26 cellular contexts compared by ENCODE assay signal in genomic region chr7:1452205-1452604, GRCh38. TPM values are rescaled to one million over a fixed set of nuclear protein-coding genes. Genes with fewer than 3 reads are reported as not detected.
DNase-seq lines count a peak whose midpoint lies in the region; ATAC-seq, FAIRE-seq and TF ChIP-seq lines count a peak whose summit lies in the region.
"Had no signal": no experiment of that assay in that cellular context is flagged by ENCODE, and none has a peak within 500 bp of the region (broad histone marks: within the 10 kb centered on the region; RNA-seq: fewer than 3 reads in every experiment).

No MANE protein-coding gene starts in this region.

- WGBS in HepG2 (ENCODE audit: low lambda C conversion rate), result 90% methylated on average over 7 of the region's 19 CpGs

- no peak for TF ChIP-seq POLR2A in HepG2 (IDR thresholded peaks at IDR 0.05; ENCODE audit: insufficient read depth in 1 of 2, low read depth in 2 of 2, low read length in 2 of 2)

- peaks cover 40% of the 10 kb centered on the region for H3K4me1 Mint-ChIP-seq in chondrocyte (ENCODE audit: low read depth)
- H3K4me1 Mint-ChIP-seq: activated CD4-positive, alpha-beta T cell treated with anti-CD3 and anti-CD28 coated beads, Interleukin-2, amount 10 ng/mL, durations not matched to agents 7 days and 5 days; activated naive CD8-positive, alpha-beta T cell treated with anti-CD3 and anti-CD28 coated beads for 36 hours; activated T-helper 17 cell treated with anti-CD3 and anti-CD28 coated beads, Interleukin-2, amount 50 U/mL, for 72 hours had no signal

- no peak for TF ChIP-seq RAD21 in HepG2 (CRISPR knock-in tag; IDR thresholded peaks at IDR 0.05)

- in situ Hi-C loops in HepG2 (cut with HindIII; ENCODE audit: extremely low pct_ligation_motif_present, low pct_unique_long_range_greater_than_20kb), result no loop called here

- peak; percentile 66 for DNase-seq in ELF-1 (ENCODE audit: low read depth, low spot score)
- DNase-seq in chondrocyte (ENCODE audit: low spot score), result no peak
- DNase-seq in HepG2 (ENCODE audit: low spot score), result no peak
- DNase-seq in retina, result peak; percentile 50
- no peak for DNase-seq in iPS-NIHi7 (ENCODE audit: extremely low spot score)
- no peak for DNase-seq in OCI-LY7 (ENCODE audit: low spot score)
- DNase-seq in NCI-H748 treated with DMSO at 0.1 percent for 48 hours (lab: John Stamatoyannopoulos, UW), result no peak
- DNase-seq: activated CD4-positive, alpha-beta T cell treated with anti-CD3 and anti-CD28 coated beads, Interleukin-2, amount 10 ng/mL, durations not matched to agents 7 days and 5 days; activated naive CD8-positive, alpha-beta T cell treated with anti-CD3 and anti-CD28 coated beads for 36 hours; Caco-2; GM23248; KBM-7; left ventricle myocardium superior; NCI-H1436 treated with DMSO at 0.1 percent for 48 hours; NCI-H510A treated with DMSO at 0.1 percent for 48 hours; SK-N-SH; stimulated activated CD4-positive, alpha-beta T cell treated with anti-CD3 and anti-CD28 coated beads, Interleukin-12 subunit alpha, Interleukin-12 subunit beta, amount 100 ng/mL, for 4 hours had no signal

- no peak for FAIRE-seq in HepG2 (lab: Jason Lieb, UNC)
- FAIRE-seq: colon, GM19239 had no signal

- peak overlapping the region; percentile 39; the same call in 1 of the 2 replicates for H3K9ac ChIP-seq in HepG2 (ENCODE audit: insufficient read depth, low read depth, low read length)
- H3K9ac ChIP-seq: GM23248, SK-N-SH had no signal

- H3K79me2 ChIP-seq in HepG2 (ENCODE audit: insufficient read depth, low read length) (peaks cover 15% of the 10 kb centered on the region), OCI-LY7 (ENCODE audit: insufficient read depth, low read depth, low read length) (no peaks in the 10 kb centered on the region)

- H4K20me1 ChIP-seq in HepG2 (ENCODE audit: insufficient read depth, low read length) (no peaks in the 10 kb centered on the region), OCI-LY7 (ENCODE audit: insufficient read depth, low read length) (no peaks in the 10 kb centered on the region)

- TF ChIP-seq CTCF in chondrocyte (IDR thresholded peaks at IDR 0.05), result no peak
- TF ChIP-seq CTCF in HepG2 (CRISPR knock-in tag; IDR thresholded peaks at IDR 0.05), result no peak
- no peak for TF ChIP-seq CTCF in OCI-LY7 (conservative IDR thresholded peaks at IDR 0.05; ENCODE audit: low read length)

- no peaks in the 10 kb centered on the region; a peak in 1 of 5 replicates for H3K27me3 ChIP-seq in HepG2 (ENCODE audit: control insufficient read depth in 1 of 2, insufficient read depth in 2 of 2, low read length in 2 of 2)
- H3K27me3 ChIP-seq: upper lobe of left lung had no signal

- H3K9me3 ChIP-seq in HepG2 (ENCODE audit: low read length) (no peaks in the 10 kb centered on the region), OCI-LY7 (ENCODE audit: low read length) (no peaks in the 10 kb centered on the region)
- H3K9me3 ChIP-seq: BLaER1 treated with 17β-estradiol and CSF1 and Interleukin-3, amounts not matched to agents 10 nM and 100 nM; Caco-2; SK-N-SH; upper lobe of left lung had no signal

- H3K4me2 ChIP-seq in HepG2 (ENCODE audit: low read depth, low read length) (peak overlapping the region; percentile 62), OCI-LY7 (ENCODE audit: low read length) (no peak overlapping the region)
- H3K4me2 ChIP-seq: SK-N-SH had no signal

- intact Hi-C loops in HepG2 (cut with micrococcal nuclease; ENCODE audit: unreplicated experiment), result no loop called here
- intact Hi-C loops in OCI-LY7 (cut with micrococcal nuclease; ENCODE audit: unreplicated experiment), result no loop called here

- peak overlapping the region in 1 of 3 experiments; percentile 28; a peak in 1 of 6 replicates for H3K4me3 ChIP-seq in HepG2 (replicated peaks in 1 of 3; ENCODE audit: insufficient read depth in 1 of 3, low read depth in 2 of 3, low read length in 3 of 3)
- no peak overlapping the region for H3K4me3 ChIP-seq in OCI-LY7 (ENCODE audit: low read depth, low read length, poor library complexity, severe bottlenecking)
- H3K4me3 ChIP-seq: BLaER1 treated with 17β-estradiol and CSF1 and Interleukin-3, amounts not matched to agents 10 nM and 100 nM; GM23248; upper lobe of left lung had no signal

- TF ChIP-seq EP300 in HepG2 (IDR thresholded peaks at IDR 0.05; ENCODE audit: low read depth in 2 of 2, low read length in 2 of 2) (no peak), HepG2 (CRISPR knock-in tag; IDR thresholded peaks at IDR 0.05; ENCODE audit: borderline replicate concordance) (no peak)

- H2AFZ ChIP-seq in HepG2 (ENCODE audit: low read length) (no peak overlapping the region), OCI-LY7 (ENCODE audit: low read length) (no peak overlapping the region)
- H2AFZ ChIP-seq: GM23248 had no signal

- H3K36me3 ChIP-seq in HepG2 (replicated peaks in 1 of 2; ENCODE audit: control insufficient read depth in 1 of 2, insufficient read depth in 2 of 2, low read length in 2 of 2), result no peaks in the 10 kb centered on the region; a peak in 1 of 5 replicates
- H3K36me3 ChIP-seq in OCI-LY7 (ENCODE audit: insufficient read depth, low read length), result no peaks in the 10 kb centered on the region
- H3K36me3 ChIP-seq: BLaER1 treated with 17β-estradiol and CSF1 and Interleukin-3, amounts not matched to agents 10 nM and 100 nM had no signal

- H3K4me3 Mint-ChIP-seq in chondrocyte (ENCODE audit: unreplicated experiment), result no peak overlapping the region
- H3K4me3 Mint-ChIP-seq: activated CD4-positive, alpha-beta T cell treated with anti-CD3 and anti-CD28 coated beads, Interleukin-2, amount 10 ng/mL, durations not matched to agents 7 days and 5 days; activated naive CD8-positive, alpha-beta T cell treated with anti-CD3 and anti-CD28 coated beads for 36 hours; activated T-helper 17 cell treated with anti-CD3 and anti-CD28 coated beads, Interleukin-2, amount 50 U/mL, for 72 hours; stimulated activated naive CD8-positive, alpha-beta T cell treated with anti-CD3 and anti-CD28 coated beads, Interleukin-15, Interleukin-2, amounts not matched to agents 100 ng/mL and 50 ng/mL, for 24 hours; T-helper 2 cell treated with Interferon-gamma antibody and Interleukin-4, amounts not matched to agents 5 μg/mL and 100 μg/mL, for 36 hours had no signal

- H3K27ac Mint-ChIP-seq in chondrocyte (ENCODE audit: unreplicated experiment), result peak overlapping the region; percentile 49
- H3K27ac Mint-ChIP-seq: activated CD4-positive, alpha-beta T cell treated with anti-CD3 and anti-CD28 coated beads, Interleukin-2, amount 10 ng/mL, durations not matched to agents 7 days and 5 days; activated naive CD8-positive, alpha-beta T cell treated with anti-CD3 and anti-CD28 coated beads for 36 hours; activated T-helper 17 cell treated with anti-CD3 and anti-CD28 coated beads, Interleukin-2, amount 50 U/mL, for 72 hours; stimulated activated naive CD8-positive, alpha-beta T cell treated with anti-CD3 and anti-CD28 coated beads, Interleukin-15, Interleukin-2, amounts not matched to agents 100 ng/mL and 50 ng/mL, for 24 hours; T-helper 2 cell treated with Interferon-gamma antibody and Interleukin-4, amounts not matched to agents 5 μg/mL and 100 μg/mL, for 36 hours had no signal

- H3K9me2 ChIP-seq in OCI-LY7 (ENCODE audit: insufficient read depth, low read length), result no peaks in the 10 kb centered on the region
- H3K9me2 ChIP-seq: SK-N-SH had no signal

- no peaks in the 10 kb centered on the region for H3K36me3 Mint-ChIP-seq in chondrocyte (ENCODE audit: low read depth)
- H3K36me3 Mint-ChIP-seq: activated naive CD8-positive, alpha-beta T cell treated with anti-CD3 and anti-CD28 coated beads for 36 hours had no signal

- ATAC-seq in HepG2 (no peak; the same call in 2 of the 3 replicates), GM18861 (IDR thresholded peaks at IDR 0.05; ENCODE audit: unreplicated experiment) (no peak)
- ATAC-seq: activated T-helper 17 cell treated with anti-CD3 and anti-CD28 coated beads, Interleukin-2, amount 50 U/mL, for 72 hours; left ventricle myocardium superior had no signal

- peaks cover 48% of the 10 kb centered on the region for H3K4me1 ChIP-seq in HepG2 (ENCODE audit: insufficient read depth, low read length)
- peaks cover 12% of the 10 kb centered on the region for H3K4me1 ChIP-seq in OCI-LY7 (ENCODE audit: insufficient read depth, low read length, poor library complexity, severe bottlenecking)

- no peaks in the 10 kb centered on the region for H3K27me3 Mint-ChIP-seq in chondrocyte (ENCODE audit: low read depth)
- H3K27me3 Mint-ChIP-seq: activated CD4-positive, alpha-beta T cell treated with anti-CD3 and anti-CD28 coated beads, Interleukin-2, amount 10 ng/mL, durations not matched to agents 7 days and 5 days; activated naive CD8-positive, alpha-beta T cell treated with anti-CD3 and anti-CD28 coated beads for 36 hours; activated T-helper 17 cell treated with anti-CD3 and anti-CD28 coated beads, Interleukin-2, amount 50 U/mL, for 72 hours; stimulated activated naive CD8-positive, alpha-beta T cell treated with anti-CD3 and anti-CD28 coated beads, Interleukin-15, Interleukin-2, amounts not matched to agents 100 ng/mL and 50 ng/mL, for 24 hours had no signal

- BruUV-seq in HepG2 (replicated peaks; lab: Mats Ljungman, UMichigan) (no TSS peak), OCI-LY7 (replicated peaks; lab: Mats Ljungman, UMichigan) (no TSS peak)

- CTCF ChIA-PET in HepG2 (lab: Yijun Ruan, JAX; ENCODE audit: low intra/inter-chr PET ratio, low total read pairs) (no interaction called here), OCI-LY7 (lab: Charles Lee; ENCODE audit: unreplicated experiment) (no interaction called here)

- POLR2A ChIA-PET in HepG2 (lab: Yijun Ruan, JAX), result interaction anchor here (1.8 kb wide), 1 partner anchor 9 kb away, joined by 9 read pairs; no protein-coding TSS in a partner anchor
- POLR2A ChIA-PET in OCI-LY7 (lab: Charles Lee), result no interaction called here

- H3K9me3 Mint-ChIP-seq in chondrocyte (ENCODE audit: low read depth), result no peaks in the 10 kb centered on the region
- H3K9me3 Mint-ChIP-seq: activated CD4-positive, alpha-beta T cell treated with anti-CD3 and anti-CD28 coated beads, Interleukin-2, amount 10 ng/mL, durations not matched to agents 7 days and 5 days; activated naive CD8-positive, alpha-beta T cell treated with anti-CD3 and anti-CD28 coated beads for 36 hours; activated T-helper 17 cell treated with anti-CD3 and anti-CD28 coated beads, Interleukin-2, amount 50 U/mL, for 72 hours; stimulated activated naive CD8-positive, alpha-beta T cell treated with anti-CD3 and anti-CD28 coated beads, Interleukin-15, Interleukin-2, amounts not matched to agents 100 ng/mL and 50 ng/mL, for 24 hours; T-helper 2 cell treated with Interferon-gamma antibody and Interleukin-4, amounts not matched to agents 5 μg/mL and 100 μg/mL, for 36 hours had no signal

- H3K27ac ChIP-seq in HepG2 (ENCODE audit: extremely low read length, insufficient read depth, low read length) (peak overlapping the region; percentile 52), OCI-LY7 (ENCODE audit: low read depth, low read length, poor library complexity, severe bottlenecking) (no peak overlapping the region)
- H3K27ac ChIP-seq: BLaER1 treated with 17β-estradiol and CSF1 and Interleukin-3, amounts not matched to agents 10 nM and 100 nM; GM23248; upper lobe of left lung; VCaP had no signal

RNA-seq across cellular contexts. Expression of gene MICALL2, which starts 7.1 kb away (rescaled TPM):
- total RNA-seq in chondrocyte (44.5 to 56.9 TPM (median 45.2 TPM) in 3 replicates), HepG2 (2016; rRNA removed; fragmentation: Illumina TruSeq; extraction: Trizol) (1.8 and 5.8 TPM in 2 replicates), OCI-LY7 (2022) (4.5 and 5.5 TPM in 2 replicates)
- total RNA-seq in HepG2 (2016; cell fraction: cytosol; rRNA removed; fragmentation: Illumina TruSeq; extraction: Trizol; ENCODE audit: low read depth), result 5.5 and 6.3 TPM in 2 replicates
- total RNA-seq in HepG2 (2016; cell fraction: insoluble cytoplasmic fraction; rRNA removed; fragmentation: Illumina TruSeq; extraction: Trizol), result 2.1 and 6.3 TPM in 2 replicates
- total RNA-seq in HepG2 (2016; cell fraction: membrane; rRNA removed; fragmentation: Illumina TruSeq; extraction: Trizol), result 2.9 and 3.0 TPM in 2 replicates
- 7.9 and 10.2 TPM in 2 replicates for total RNA-seq in HepG2 (2016; cell fraction: nucleus; rRNA removed; fragmentation: Illumina TruSeq; extraction: Trizol)
- polyA plus RNA-seq in HepG2 (2011; rRNA removed), result 12.4 and 15.0 TPM in 2 replicates
- 2.3 and 4.4 TPM in 2 replicates for polyA plus RNA-seq in HepG2 (2011; cell fraction: cytosol; rRNA removed)
- 231 and 294 TPM in 2 replicates for polyA plus RNA-seq in HepG2 (2011; cell fraction: nucleus; rRNA removed)
- polyA plus RNA-seq in HepG2 (2012), result 5.9 and 10.1 TPM in 2 replicates
- polyA plus RNA-seq in HepG2 (2016; cell fraction: cytosol; fragmentation: Illumina TruSeq; extraction: Trizol; ENCODE audit: low read depth), result 1.1 and 1.7 TPM in 2 replicates
- polyA plus RNA-seq in HepG2 (2016; cell fraction: insoluble cytoplasmic fraction; fragmentation: Illumina TruSeq; extraction: Trizol; ENCODE audit: low read depth), result 1.9 and 2.3 TPM in 2 replicates
- polyA plus RNA-seq in HepG2 (2016; cell fraction: membrane; fragmentation: Illumina TruSeq; extraction: Trizol; ENCODE audit: low read depth), result 1.3 and 1.7 TPM in 2 replicates
- polyA plus RNA-seq in HepG2 (2016; cell fraction: nucleus; fragmentation: Illumina TruSeq; extraction: Trizol; ENCODE audit: insufficient read depth, low read depth), result 32.1 and 32.9 TPM in 2 replicates
- polyA minus RNA-seq in HepG2 (2011; rRNA and poly(A)+ RNA removed; ENCODE audit: low replicate concordance), result 17.6 and 22.4 TPM in 2 replicates
- 2.2 and 2.5 TPM in 2 replicates for polyA minus RNA-seq in HepG2 (2011; cell fraction: cytosol; rRNA and poly(A)+ RNA removed)
- 26.2 and 30.8 TPM in 2 replicates for polyA minus RNA-seq in HepG2 (2011; cell fraction: nucleus; rRNA and poly(A)+ RNA removed)
- total RNA-seq in OCI-LY7 (2014; rRNA removed; shearing (Covaris generic)), result 1.1 and 1.4 TPM in 2 replicates

RNA-seq across cellular contexts. Expression of gene INTS1, which starts 52.0 kb away (rescaled TPM):
- total RNA-seq in chondrocyte (74.8 to 94.4 TPM (median 80.4 TPM) in 3 replicates), HepG2 (2016; rRNA removed; fragmentation: Illumina TruSeq; extraction: Trizol) (17.3 and 29.0 TPM in 2 replicates), OCI-LY7 (2022) (187 and 188 TPM in 2 replicates)
- 5.1 and 5.5 TPM in 2 replicates for total RNA-seq in HepG2 (2016; cell fraction: cytosol; rRNA removed; fragmentation: Illumina TruSeq; extraction: Trizol; ENCODE audit: low read depth)
- total RNA-seq in HepG2 (2016; cell fraction: insoluble cytoplasmic fraction; rRNA removed; fragmentation: Illumina TruSeq; extraction: Trizol), result 10.4 and 29.7 TPM in 2 replicates
- 7.6 and 9.1 TPM in 2 replicates for total RNA-seq in HepG2 (2016; cell fraction: membrane; rRNA removed; fragmentation: Illumina TruSeq; extraction: Trizol)
- total RNA-seq in HepG2 (2016; cell fraction: nucleus; rRNA removed; fragmentation: Illumina TruSeq; extraction: Trizol), result 41.5 and 48.7 TPM in 2 replicates
- 13.7 and 18.2 TPM in 2 replicates for polyA plus RNA-seq in HepG2 (2011; rRNA removed)
- 13.7 and 18.1 TPM in 2 replicates for polyA plus RNA-seq in HepG2 (2011; cell fraction: cytosol; rRNA removed)
- polyA plus RNA-seq in HepG2 (2011; cell fraction: nucleus; rRNA removed), result 167 and 254 TPM in 2 replicates
- 20.5 and 22.5 TPM in 2 replicates for polyA plus RNA-seq in HepG2 (2012)
- 3.9 and 4.3 TPM in 2 replicates for polyA plus RNA-seq in HepG2 (2016; cell fraction: cytosol; fragmentation: Illumina TruSeq; extraction: Trizol; ENCODE audit: low read depth)
- polyA plus RNA-seq in HepG2 (2016; cell fraction: insoluble cytoplasmic fraction; fragmentation: Illumina TruSeq; extraction: Trizol; ENCODE audit: low read depth), result 11.9 and 26.2 TPM in 2 replicates
- 6.0 and 6.1 TPM in 2 replicates for polyA plus RNA-seq in HepG2 (2016; cell fraction: membrane; fragmentation: Illumina TruSeq; extraction: Trizol; ENCODE audit: low read depth)
- polyA plus RNA-seq in HepG2 (2016; cell fraction: nucleus; fragmentation: Illumina TruSeq; extraction: Trizol; ENCODE audit: insufficient read depth, low read depth), result 118 and 123 TPM in 2 replicates
- 33.5 and 55.8 TPM in 2 replicates for polyA minus RNA-seq in HepG2 (2011; rRNA and poly(A)+ RNA removed; ENCODE audit: low replicate concordance)
- polyA minus RNA-seq in HepG2 (2011; cell fraction: cytosol; rRNA and poly(A)+ RNA removed), result 18.4 and 23.7 TPM in 2 replicates
- polyA minus RNA-seq in HepG2 (2011; cell fraction: nucleus; rRNA and poly(A)+ RNA removed), result 25.5 and 29.1 TPM in 2 replicates
- total RNA-seq in OCI-LY7 (2014; rRNA removed; shearing (Covaris generic)), result 61.5 and 83.6 TPM in 2 replicates

Comparison
In these comparisons a context has a peak if more than half of its experiments do, and no peak if none do; other contexts are left out.
1. DNase-seq: peak in ELF-1 (single experiment) and retina (single experiment); none in chondrocyte (single experiment), HepG2 (single experiment), iPS-NIHi7 (single experiment), OCI-LY7 (single experiment) and NCI-H748 treated with DMSO at 0.1 percent for 48 hours (single experiment).